Comparison of ENCODE assay signal across 12 cellular contexts in genomic region chr2:213166109-213166508, GRCh38. TPM values are rescaled to one million over a fixed set of nuclear protein-coding genes. Genes with fewer than 3 reads are reported as not detected.
DNase-seq lines count a peak whose midpoint lies in the region; ATAC-seq, FAIRE-seq and TF ChIP-seq lines count a peak whose summit lies in the region.
"Had no signal": no experiment of that assay in that cellular context is flagged by ENCODE, and none has a peak within 500 bp of the region (broad histone marks: within the 10 kb centered on the region; RNA-seq: fewer than 3 reads in every experiment).

No MANE protein-coding gene starts in this region.

- no peaks in the 10 kb centered on the region for H3K4me1 ChIP-seq in ovary (ENCODE audit: insufficient read depth)
- no peaks in the 10 kb centered on the region for H3K4me1 ChIP-seq in mesenchymal stem cell (ENCODE audit: control insufficient read depth, insufficient read depth, low read depth, low read length)

- no peak for TF ChIP-seq POLR2A in ovary (IDR thresholded peaks at IDR 0.05)

- H3K36me3 ChIP-seq in ovary (no peaks in the 10 kb centered on the region), mesenchymal stem cell (ENCODE audit: control insufficient read depth in 1 of 2, insufficient read depth in 2 of 2, low read depth in 1 of 2, low read length in 2 of 2) (no peaks in the 10 kb centered on the region)
- H3K36me3 ChIP-seq: tibial nerve had no signal

- no peak overlapping the region for H3K9ac ChIP-seq in mesenchymal stem cell (ENCODE audit: low read length)

- H3K4me3 ChIP-seq in ovary: no peak overlapping the region
- no peak overlapping the region for H3K4me3 ChIP-seq in mesenchymal stem cell (ENCODE audit: insufficient read depth in 1 of 2, low read depth in 1 of 2, low read length in 2 of 2)
- H3K4me3 ChIP-seq: tibial nerve had no signal

- H3K23ac ChIP-seq in mesenchymal stem cell (ENCODE audit: low read length in 2 of 2): no peak overlapping the region

- ATAC-seq in GM19395 (IDR thresholded peaks at IDR 0.05; ENCODE audit: unreplicated experiment) (peak; percentile 99), HG02840 (IDR thresholded peaks at IDR 0.05; ENCODE audit: low FRiP score, unreplicated experiment) (peak; percentile 98), HG03520 (IDR thresholded peaks at IDR 0.05; ENCODE audit: unreplicated experiment) (peak; percentile 99)

- H3K27ac ChIP-seq in ovary: no peak overlapping the region
- H3K27ac ChIP-seq in mesenchymal stem cell (ENCODE audit: low read length, poor library complexity, severe bottlenecking): no peak overlapping the region
- H3K27ac ChIP-seq: tibial nerve had no signal

- intact Hi-C loops in ovary (cut with DNase I): no loop called here

- CTCF ChIA-PET in GM10248 (lab: Yijun Ruan, JAX): interaction anchor here (1.0 to 5.2 kb wide), 4 partner anchors 8 to 23 kb away, joined by 3 to 32 read pairs (median 4); partner anchors contain the start of gene IKZF2

- POLR2A ChIA-PET in GM10248 (lab: Yijun Ruan, JAX): interaction anchor here (1.5 kb wide), 1 partner anchor 12 kb away, joined by 3 read pairs; no protein-coding TSS in a partner anchor

- H3K79me1 ChIP-seq in mesenchymal stem cell (replicated peaks; ENCODE audit: low read length, poor library complexity, severe bottlenecking): no peaks in the 10 kb centered on the region

- no peak overlapping the region for H4K91ac ChIP-seq in mesenchymal stem cell (ENCODE audit: low read length)

- H3K4ac ChIP-seq in mesenchymal stem cell (ENCODE audit: low read depth in 1 of 2, low read length in 2 of 2): no peak overlapping the region

- TF ChIP-seq CTCF in GM10248 (IDR thresholded peaks at IDR 0.05; ENCODE audit: control extremely low read depth, extremely low read depth, low read depth, missing control alignments) (no peak), ovary (IDR thresholded peaks at IDR 0.05) (no peak)

- H4K8ac ChIP-seq in mesenchymal stem cell (ENCODE audit: low read length): no peak overlapping the region

- no peak overlapping the region for H2BK5ac ChIP-seq in mesenchymal stem cell (ENCODE audit: low read depth, low read length, poor library complexity, severe bottlenecking)

- no peak for FAIRE-seq in HTR-8/SVneo (lab: Jason Lieb, UNC)

- H3K4me2 ChIP-seq in mesenchymal stem cell (ENCODE audit: low read length, poor library complexity, severe bottlenecking): no peak overlapping the region

- peak; percentile 39 for DNase-seq in GM10248 (ENCODE audit: extremely low spot score)
- no peak for DNase-seq in ovary
- DNase-seq in HTR-8/SVneo (ENCODE audit: insufficient read length, low spot score): no peak
- no peak for DNase-seq in superior temporal gyrus (ENCODE audit: extremely low spot score)
- DNase-seq in mesenchymal stem cell: no peak
- DNase-seq: central memory CD4-positive, alpha-beta T cell; NCI-H1092; stimulated activated CD4-positive, alpha-beta T cell treated with anti-CD3 and anti-CD28 coated beads, Interleukin-4, amount 100 ng/mL, for 4 hours had no signal

- H3K9me3 ChIP-seq in ovary: no peaks in the 10 kb centered on the region
- no peaks in the 10 kb centered on the region for H3K9me3 ChIP-seq in mesenchymal stem cell (ENCODE audit: control insufficient read depth, low read length)
- H3K9me3 ChIP-seq: tibial nerve had no signal

- TF ChIP-seq EP300 in ovary (IDR thresholded peaks at IDR 0.05): no peak

- H2AK5ac ChIP-seq in mesenchymal stem cell (ENCODE audit: low read length, severe bottlenecking): no peak overlapping the region

- H2BK15ac ChIP-seq in mesenchymal stem cell (ENCODE audit: low read depth, poor library complexity, severe bottlenecking): no peak overlapping the region

- no peak overlapping the region for H2BK120ac ChIP-seq in mesenchymal stem cell (ENCODE audit: low read depth, low read length)

- H3K27me3 ChIP-seq in ovary (no peaks in the 10 kb centered on the region), mesenchymal stem cell (ENCODE audit: control insufficient read depth in 1 of 2, insufficient read depth in 1 of 2, low read length in 2 of 2) (no peaks in the 10 kb centered on the region)
- H3K27me3 ChIP-seq: tibial nerve had no signal

- H3K18ac ChIP-seq in mesenchymal stem cell (ENCODE audit: low read depth in 1 of 2, low read length in 2 of 2): no peak overlapping the region

- H2AFZ ChIP-seq in mesenchymal stem cell (ENCODE audit: low read depth, low read length): no peak overlapping the region

- no peak overlapping the region for H2BK12ac ChIP-seq in mesenchymal stem cell (ENCODE audit: low read length in 2 of 2)

- no peak overlapping the region for H3K14ac ChIP-seq in mesenchymal stem cell (ENCODE audit: low read length in 2 of 2)

RNA-seq across cellular contexts. Expression of gene IKZF2, which starts 14.7 kb away (rescaled TPM):
- total RNA-seq in ovary: 1 to 10 TPM; 3.3 to 7.4 (median 5.3) TPM
- 1 to 10 TPM in 1 of 2 donors, under 1 TPM in 1; 0.52 to 1.8 TPM for polyA plus RNA-seq in ovary
- polyA plus RNA-seq in mesenchymal stem cell (2013, experiment 1 of 2): 0.61 TPM
- 0.63 TPM for polyA plus RNA-seq in mesenchymal stem cell (2013, experiment 2 of 2)
